Comparison of ENCODE assay signal across 8 cellular contexts in the genomic region with DNA sequence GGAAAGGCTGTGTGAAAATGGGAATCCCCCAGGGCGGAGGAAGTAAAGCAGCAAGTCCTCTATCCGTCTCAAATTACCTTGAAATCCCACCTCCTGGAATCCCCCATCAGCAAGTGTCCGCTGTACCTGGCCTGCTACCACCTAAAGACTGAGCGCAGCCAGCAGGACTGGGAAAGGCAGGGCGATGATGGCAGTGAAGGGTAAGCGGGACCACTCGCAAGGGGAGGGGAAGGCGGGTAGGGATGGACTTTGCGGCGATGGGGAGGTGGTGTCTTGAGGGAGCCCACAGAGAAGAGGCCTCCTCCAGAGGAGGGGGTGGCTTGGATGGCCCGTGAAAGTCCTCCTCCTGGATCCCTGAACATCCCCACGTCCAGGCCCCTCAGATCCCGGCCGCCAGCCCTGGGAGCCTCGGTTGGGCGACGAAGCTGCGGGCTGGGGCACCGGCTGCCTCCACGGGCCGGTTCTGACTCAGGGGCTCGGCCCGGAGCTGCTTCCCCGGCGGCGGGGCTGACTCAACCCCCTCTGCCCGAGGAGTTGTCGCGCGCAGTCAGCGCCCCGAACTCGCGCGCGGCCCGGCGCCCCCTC. TPM values are rescaled to one million over a fixed set of nuclear protein-coding genes. Genes with fewer than 3 reads are reported as not detected.
A peak's percentile ranks its signal among the peaks of the same experiment; 100 is the strongest.
DNase-seq lines count a peak whose midpoint lies in the region; ATAC-seq and TF ChIP-seq lines count a peak whose summit lies in the region.

No MANE protein-coding gene starts in this region.

- H3K9me3 ChIP-seq in CD4-positive, alpha-beta T cell (ENCODE audit: control insufficient read depth, low read length): no peaks in the 10 kb centered on the region
- H3K9me3 ChIP-seq in ascending aorta: no peaks in the 10 kb centered on the region
- no peaks in the 10 kb centered on the region for H3K9me3 ChIP-seq in hepatocyte (ENCODE audit: low read depth)
- no peaks in the 10 kb centered on the region for H3K9me3 ChIP-seq in sigmoid colon

- H3K9me2 ChIP-seq in hepatocyte (replicated peaks; ENCODE audit: insufficient read depth): no peaks in the 10 kb centered on the region

- H3K4me3 Mint-ChIP-seq in CD4-positive, alpha-beta T cell: peak overlapping the region; percentile 72

- H3K9me3 Mint-ChIP-seq in CD4-positive, alpha-beta T cell: no peaks in the 10 kb centered on the region

- H3K4me1 ChIP-seq in ascending aorta (peaks cover 0 to 32% of the 10 kb centered on the region in 2 donors), hepatocyte (ENCODE audit: insufficient read depth) (peaks cover 15% of the 10 kb centered on the region), sigmoid colon (peaks cover 0 to 34% (median 23%) of the 10 kb centered on the region in 4 donors)

- no peak for TF ChIP-seq CTCF in CD4-positive, alpha-beta T cell (IDR thresholded peaks at IDR 0.05)
- TF ChIP-seq CTCF in ascending aorta (IDR thresholded peaks at IDR 0.05) (no peak), hepatocyte (IDR thresholded peaks at IDR 0.05; ENCODE audit: poor library complexity) (no peak), sigmoid colon (IDR thresholded peaks at IDR 0.05) (no peak)

- peak; percentile 37 for ATAC-seq in CD4-positive, alpha-beta T cell (ENCODE audit: poor library complexity)

- no peak for TF ChIP-seq POLR2A in sigmoid colon (IDR thresholded peaks at IDR 0.05)

- H3K4me1 Mint-ChIP-seq in CD4-positive, alpha-beta T cell (ENCODE audit: low read depth): peaks cover 9% of the 10 kb centered on the region

- no peak for DNase-seq in CD4-positive, alpha-beta T cell
- DNase-seq in HuH-7 (ENCODE audit: low spot score) (peak; percentile 56), ascending aorta (ENCODE audit: low spot score in 2 of 2) (peak in 1 of 2 donors; percentile 79), hepatocyte (ENCODE audit: low spot score) (peak; percentile 64), sigmoid colon (no peak), MV-4-11 (lab: John Stamatoyannopoulos, UW) (no peak), NCI-H1694 (lab: John Stamatoyannopoulos, UW) (no peak), NCI-H446 (lab: John Stamatoyannopoulos, UW) (no peak)

- no peak overlapping the region for H3K27ac Mint-ChIP-seq in CD4-positive, alpha-beta T cell

- POLR2A ChIA-PET in CD4-positive, alpha-beta T cell (lab: Charles Lee): no interaction called here

- peak overlapping the region; percentile 79 to 93 for H3K4me3 ChIP-seq in ascending aorta
- H3K4me3 ChIP-seq in hepatocyte: peak overlapping the region; percentile 91
- H3K4me3 ChIP-seq in sigmoid colon: peak overlapping the region; percentile 68 to 87 (median 80)

- peak overlapping the region; percentile 93 for H2AFZ ChIP-seq in hepatocyte

- WGBS in hepatocyte (ENCODE audit: low lambda C conversion rate, missing lambda C conversion rate): under 1% methylated on average over 22 of the region's 38 CpGs
- 17 to 25% methylated on average over 38 of the region's 38 CpGs for WGBS in sigmoid colon, 2 donors

- H3K4me2 ChIP-seq in hepatocyte: peak overlapping the region; percentile 93

- H3K27ac ChIP-seq in CD4-positive, alpha-beta T cell (ENCODE audit: low read depth, low read length): no peak overlapping the region
- H3K27ac ChIP-seq in ascending aorta (peak overlapping the region; percentile 93 to 98), hepatocyte (peak overlapping the region; percentile 97), sigmoid colon (peak overlapping the region; percentile 79 to 90 (median 88))

- CTCF ChIA-PET in CD4-positive, alpha-beta T cell (lab: Charles Lee): no interaction called here

- H3K79me2 ChIP-seq in hepatocyte: peaks cover 37% of the 10 kb centered on the region

- intact Hi-C loops in CD4-positive, alpha-beta T cell (cut with DNase I, micrococcal nuclease): no loop called here
- intact Hi-C loops in ascending aorta (cut with DNase I): loop anchor here (1.0 to 10.0 kb wide), 2 partner anchors 19 to 1621 kb away; a partner anchor contains a TSS
- intact Hi-C loops in sigmoid colon (cut with DNase I): loop anchor here (5.0 kb wide), 1 partner anchor 39 kb away; a partner anchor contains a TSS

- H3K36me3 ChIP-seq in ascending aorta (peaks cover 0 to 6% of the 10 kb centered on the region in 2 donors), hepatocyte (replicated peaks; ENCODE audit: insufficient read depth, low read depth) (no peaks in the 10 kb centered on the region), sigmoid colon (peaks cover 0 to 8% (median 0%) of the 10 kb centered on the region in 4 donors)

- H3K27me3 ChIP-seq in CD4-positive, alpha-beta T cell (ENCODE audit: control insufficient read depth, insufficient read depth, low read length): peaks cover 64% of the 10 kb centered on the region
- no peaks in the 10 kb centered on the region for H3K27me3 ChIP-seq in ascending aorta
- no peaks in the 10 kb centered on the region for H3K27me3 ChIP-seq in hepatocyte
- no peaks in the 10 kb centered on the region for H3K27me3 ChIP-seq in sigmoid colon

- TF ChIP-seq EP300 in sigmoid colon (IDR thresholded peaks at IDR 0.05): no peak

- H3K36me3 Mint-ChIP-seq in CD4-positive, alpha-beta T cell (ENCODE audit: low read depth): no peaks in the 10 kb centered on the region

- H3K27me3 Mint-ChIP-seq in CD4-positive, alpha-beta T cell: peaks cover 80% of the 10 kb centered on the region

- no peaks in the 10 kb centered on the region for H4K20me1 ChIP-seq in hepatocyte (ENCODE audit: insufficient read depth, poor library complexity, severe bottlenecking)

RNA-seq across cellular contexts. Expression of a gene that starts 0.6 kb away (rescaled TPM):
- total RNA-seq in CD4-positive, alpha-beta T cell: under 1 TPM in 1 of 2 experiments, not detected in 1; 0.31 TPM
- total RNA-seq in ascending aorta (18.7 TPM), hepatocyte (31.9 and 45.9 TPM in 2 replicates), sigmoid colon (10 to 100 TPM; 13.7 to 26.6 (median 24.3) TPM)
- polyA plus RNA-seq in hepatocyte (50.0 and 55.9 TPM in 2 replicates), sigmoid colon (1 to 10 TPM; 1.2 to 6.6 (median 3.6) TPM)

RNA-seq across cellular contexts. Expression of a gene that starts 38.9 kb away (rescaled TPM):
- not detected for total RNA-seq in CD4-positive, alpha-beta T cell
- total RNA-seq in ascending aorta: 3.1 TPM
- total RNA-seq in hepatocyte: 3.0 TPM in 2 replicates
- polyA plus RNA-seq in hepatocyte: 2.1 and 3.8 TPM in 2 replicates
- 1 to 10 TPM; 1.1 to 3.6 (median 2.7) TPM for total RNA-seq in sigmoid colon
- 1 to 10 TPM; 1.9 to 2.5 (median 2.4) TPM for polyA plus RNA-seq in sigmoid colon

RNA-seq across cellular contexts. Expression of a gene that starts 39.3 kb away (rescaled TPM):
- total RNA-seq in CD4-positive, alpha-beta T cell: under 1 TPM; 0.39 to 0.49 TPM
- total RNA-seq in ascending aorta (23.1 TPM), hepatocyte (7.8 and 11.6 TPM in 2 replicates), sigmoid colon (10 to 100 TPM; 10.3 to 20.2 (median 12.6) TPM)
- polyA plus RNA-seq in hepatocyte (1.4 and 1.9 TPM in 2 replicates), sigmoid colon (10 to 100 TPM in 1 of 3 donors, 1 to 10 TPM in 2; 1.6 to 10.2 (median 3.0) TPM)

Comparison
In these comparisons a context has a peak if more than half of its experiments do, and no peak if none do; other contexts are left out.
1. DNase-seq: peak in HuH-7 (single experiment) and hepatocyte (single experiment); none in CD4-positive, alpha-beta T cell (0 of 10), sigmoid colon (single experiment), MV-4-11 (single experiment), NCI-H1694 (single experiment) and NCI-H446 (0 of 2).
2. RNA of a gene that starts 0.6 kb away (total RNA-seq): 31.9 to 45.9 TPM in hepatocyte, 13.7 to 26.6 TPM in sigmoid colon and 18.7 TPM in ascending aorta (single experiment); 0.31 TPM in CD4-positive, alpha-beta T cell; every median in the first group is over 10 times any median in the second.
3. intact Hi-C loops: an anchor here in ascending aorta (1.0 to 10.0 kb wide) and sigmoid colon (5.0 kb wide); none called in CD4-positive, alpha-beta T cell.
4. Peak in every context shown above with its lines, with median percentiles within 50 percentile points of each other: H3K4me3 ChIP-seq.